ENCODE assay signal across 14 cellular contexts in the genomic region with DNA sequence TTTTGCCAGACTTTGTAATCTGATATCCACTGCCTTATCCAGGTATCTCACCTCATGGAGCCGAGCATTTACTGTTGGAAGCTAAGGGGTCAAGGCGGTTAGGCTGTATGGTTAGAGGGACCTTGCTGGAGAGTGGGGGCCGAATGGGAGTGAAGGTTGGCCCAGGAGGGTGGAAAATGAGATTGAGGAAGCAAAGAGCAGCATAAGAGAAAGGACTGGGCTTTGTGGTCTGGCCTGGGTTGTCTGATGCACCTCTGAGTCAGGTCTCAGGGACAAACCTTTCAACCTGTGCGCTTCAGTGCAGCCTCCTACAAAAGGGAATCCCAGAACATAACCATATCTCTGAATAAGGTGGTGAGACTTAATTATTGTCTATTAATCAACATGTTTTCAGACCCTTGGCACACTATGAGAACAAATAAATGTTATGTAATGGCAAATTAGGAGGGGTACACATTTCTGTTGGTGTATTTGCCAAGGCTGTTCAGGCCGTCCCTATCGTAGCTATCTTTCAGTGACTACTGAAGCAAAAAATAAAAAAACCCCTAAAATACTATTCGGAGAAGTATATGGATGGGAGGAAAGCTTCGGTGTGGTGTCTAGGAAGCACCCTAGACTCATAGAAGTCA. TPM values are rescaled to one million over a fixed set of nuclear protein-coding genes. Genes with fewer than 3 reads are reported as not detected.
DNase-seq lines count a peak whose midpoint lies in the region; ATAC-seq and TF ChIP-seq lines count a peak whose summit lies in the region.
"Had no signal": no experiment of that assay in that cellular context is flagged by ENCODE, and none has a peak within 500 bp of the region (broad histone marks: within the 10 kb centered on the region; RNA-seq: fewer than 3 reads in every experiment).

No MANE protein-coding gene starts in this region.

- DNase-seq in activated CD4-positive, alpha-beta T cell treated with anti-CD3 and anti-CD28 coated beads for 36 hours, result peak; percentile 40
- no peak for DNase-seq in activated CD4-positive, alpha-beta T cell treated with anti-CD3 and anti-CD28 coated beads for 4 hours
- peak; percentile 3 for DNase-seq in COLO668 (lab: John Stamatoyannopoulos, UW; ENCODE audit: unreplicated experiment)
- DNase-seq in memory B cell (ENCODE audit: low spot score in 2 of 2), result no peak
- no peak for DNase-seq in tibial nerve (ENCODE audit: low spot score in 2 of 2)
- DNase-seq: DND-41, glutamatergic neuron, NCI-H446, Right ventricle myocardium superior, transverse colon had no signal

- H3K27ac ChIP-seq in SU-DHL-6 (ENCODE audit: low read depth, low read length) (peak overlapping the region; percentile 94), tibial nerve (peak overlapping the region in 1 of 4 donors; percentile 24)
- H3K27ac ChIP-seq: prostate gland, transverse colon had no signal

- peak overlapping the region; percentile 10 for H3K4me3 ChIP-seq in SU-DHL-6 (ENCODE audit: insufficient read depth, low read length, poor library complexity, severe bottlenecking)
- no peak overlapping the region for H3K4me3 ChIP-seq in tibial nerve
- H3K4me3 ChIP-seq: prostate gland, transverse colon had no signal

- no peak for TF ChIP-seq POLR2A in GM18505 (IDR thresholded peaks at IDR 0.05; ENCODE audit: borderline replicate concordance, extremely low read depth, insufficient read depth, insufficient read length)
- no peak for TF ChIP-seq POLR2A in tibial nerve (IDR thresholded peaks at IDR 0.05)

- no peak overlapping the region for H3K27ac Mint-ChIP-seq in activated CD4-positive, alpha-beta T cell treated with anti-CD3 and anti-CD28 coated beads for 36 hours
- peak overlapping the region; percentile 83 for H3K27ac Mint-ChIP-seq in memory B cell

- no peak for TF ChIP-seq EP300 in tibial nerve (IDR thresholded peaks at IDR 0.05)

- H3K9me3 Mint-ChIP-seq in activated CD4-positive, alpha-beta T cell treated with anti-CD3 and anti-CD28 coated beads for 36 hours (ENCODE audit: low read depth), result no peaks in the 10 kb centered on the region
- no peaks in the 10 kb centered on the region for H3K9me3 Mint-ChIP-seq in memory B cell

- H3K27me3 ChIP-seq in SU-DHL-6 (ENCODE audit: low read length), result no peaks in the 10 kb centered on the region
- no peaks in the 10 kb centered on the region for H3K27me3 ChIP-seq in tibial nerve
- H3K27me3 ChIP-seq: transverse colon had no signal

- peaks cover 17% of the 10 kb centered on the region for H3F3A ChIP-seq in SU-DHL-6 (ENCODE audit: insufficient read depth)

- H3K4me2 ChIP-seq in SU-DHL-6 (ENCODE audit: low read depth, low read length, poor library complexity, severe bottlenecking), result peak overlapping the region; percentile 97

- H3K4me1 Mint-ChIP-seq in activated CD4-positive, alpha-beta T cell treated with anti-CD3 and anti-CD28 coated beads for 36 hours, result peaks cover 46% of the 10 kb centered on the region
- peaks cover 50% of the 10 kb centered on the region for H3K4me1 Mint-ChIP-seq in memory B cell

- H4K20me1 ChIP-seq in SU-DHL-6 (ENCODE audit: low read depth, low read length), result peaks cover 6% of the 10 kb centered on the region; the same call in 1 of the 2 replicates

- TF ChIP-seq CTCF in SU-DHL-6 (IDR thresholded peaks at IDR 0.05; ENCODE audit: insufficient read depth, low read length, poor library complexity, severe bottlenecking) (no peak), tibial nerve (IDR thresholded peaks at IDR 0.05) (no peak)

- H3K9ac ChIP-seq in SU-DHL-6 (ENCODE audit: low read length), result peak overlapping the region; percentile 18; the same call in 1 of the 2 replicates

- ATAC-seq in activated CD4-positive, alpha-beta T cell treated with anti-CD3 and anti-CD28 coated beads for 36 hours, result no peak
- no peak for ATAC-seq in memory B cell (ENCODE audit: low read depth)
- ATAC-seq in GM18505 (IDR thresholded peaks at IDR 0.05; ENCODE audit: unreplicated experiment), result no peak
- ATAC-seq in HG03565 (IDR thresholded peaks at IDR 0.05; ENCODE audit: unreplicated experiment), result no peak

- no peaks in the 10 kb centered on the region for H3K36me3 ChIP-seq in SU-DHL-6 (ENCODE audit: low read length)
- H3K36me3 ChIP-seq in tibial nerve, result no peaks in the 10 kb centered on the region
- H3K36me3 ChIP-seq: prostate gland, transverse colon had no signal

- peaks cover 0 to 44% (median 7%) of the 10 kb centered on the region in 4 donors for H3K4me1 ChIP-seq in tibial nerve
- H3K4me1 ChIP-seq: prostate gland had no signal

- POLR2A ChIA-PET in activated CD4-positive, alpha-beta T cell treated with anti-CD3 and anti-CD28 coated beads for 36 hours (lab: Charles Lee), result no interaction called here

- H3K27me3 Mint-ChIP-seq in activated CD4-positive, alpha-beta T cell treated with anti-CD3 and anti-CD28 coated beads for 36 hours, result peaks cover 1% of the 10 kb centered on the region
- H3K27me3 Mint-ChIP-seq in memory B cell, result no peaks in the 10 kb centered on the region

- WGBS in tibial nerve, 2 donors, result 81 to 86% methylated on average over 8 of the region's 8 CpGs

- no peaks in the 10 kb centered on the region for H3K9me3 ChIP-seq in SU-DHL-6 (ENCODE audit: insufficient read depth, low read length)
- H3K9me3 ChIP-seq in tibial nerve, result no peaks in the 10 kb centered on the region
- H3K9me3 ChIP-seq: prostate gland, transverse colon had no signal

- no peak overlapping the region for H3K4me3 Mint-ChIP-seq in activated CD4-positive, alpha-beta T cell treated with anti-CD3 and anti-CD28 coated beads for 36 hours
- peak overlapping the region; percentile 64 for H3K4me3 Mint-ChIP-seq in memory B cell

- H3K9me2 ChIP-seq in SU-DHL-6 (replicated peaks; ENCODE audit: insufficient read depth, low read length), result no peaks in the 10 kb centered on the region

- CTCF ChIA-PET in activated CD4-positive, alpha-beta T cell treated with anti-CD3 and anti-CD28 coated beads for 36 hours (lab: Charles Lee), result interaction anchor here (1.1 kb wide), 1 partner anchor 303 kb away, joined by 3 read pairs; no protein-coding TSS in a partner anchor

- peaks cover 89% of the 10 kb centered on the region for H3K79me2 ChIP-seq in SU-DHL-6 (ENCODE audit: insufficient read depth, low read length)

- H3K36me3 Mint-ChIP-seq in activated CD4-positive, alpha-beta T cell treated with anti-CD3 and anti-CD28 coated beads for 36 hours (ENCODE audit: low read depth), result peaks cover 3% of the 10 kb centered on the region
- H3K36me3 Mint-ChIP-seq in memory B cell, result peaks cover 16% of the 10 kb centered on the region

- intact Hi-C loops in activated CD4-positive, alpha-beta T cell treated with anti-CD3 and anti-CD28 coated beads for 36 hours (cut with DNase I, micrococcal nuclease), result no loop called here

- no peak overlapping the region for H2AFZ ChIP-seq in SU-DHL-6 (ENCODE audit: low read depth, low read length, severe bottlenecking)

RNA-seq across cellular contexts. Expression of gene CAMK1D, which starts 4.2 kb away (rescaled TPM):
- 10 to 100 TPM; 16.0 to 16.3 TPM for total RNA-seq in activated CD4-positive, alpha-beta T cell treated with anti-CD3 and anti-CD28 coated beads for 36 hours
- 10 to 100 TPM in 3 of 4 donors, 1 to 10 TPM in 1; 6.9 to 20.5 (median 17.2) TPM for total RNA-seq in tibial nerve

Comparison
In these comparisons a context has a peak if more than half of its experiments do, and no peak if none do; other contexts are left out.
1. DNase-seq: peak in activated CD4-positive, alpha-beta T cell treated with anti-CD3 and anti-CD28 coated beads for 36 hours (single experiment) and COLO668 (single experiment); none in activated CD4-positive, alpha-beta T cell treated with anti-CD3 and anti-CD28 coated beads for 4 hours (0 of 2), memory B cell (0 of 2) and tibial nerve (0 of 2).